In genomic region chr16:83818276-83818675, GRCh38 we compare ENCODE assay signal across 28 cellular contexts.
"Had no signal": no experiment of that assay in that cellular context is flagged by ENCODE, and none has a peak within 500 bp of the region (broad histone marks: within the 10 kb centered on the region; RNA-seq: fewer than 3 reads in every experiment).

No MANE protein-coding gene starts in this region.

- H3K4me3 ChIP-seq: coronary artery, dorsolateral prefrontal cortex, esophagus muscularis mucosa, gastroesophageal sphincter had no signal

- H3K27me3 ChIP-seq: dorsolateral prefrontal cortex, esophagus muscularis mucosa, gastroesophageal sphincter had no signal

- DNase-seq: activated B cell treated with CpG ODN at 0.5 μM for 24 hours; activated CD4-positive, alpha-beta T cell treated with anti-CD3 and anti-CD28 coated beads for 48 hours; activated CD4-positive, alpha-beta T cell treated with anti-CD3 and anti-CD28 coated beads, Interleukin-2, amount 50 U/mL, for 1 hour; activated CD4-positive, alpha-beta T cell treated with anti-CD3 and anti-CD28 coated beads, Interleukin-2, amount 50 U/mL, for 48 hours; activated CD8-positive, alpha-beta memory T cell treated with anti-CD3 and anti-CD28 coated beads for 24 hours; activated CD8-positive, alpha-beta T cell treated with anti-CD3 and anti-CD28 coated beads for 36 hours; activated effector memory CD4-positive, alpha-beta T cell treated with Interleukin-2 at 50 U/mL for 16 hours; activated gamma-delta T cell treated with Interleukin-2 at 50 U/mL for 16 hours; activated naive CD4-positive, alpha-beta T cell treated with anti-CD3 and anti-CD28 coated beads, Interleukin-2, amount 50 U/mL, for 16 hours; activated naive CD4-positive, alpha-beta T cell treated with Interleukin-2 at 50 U/mL for 16 hours; activated T-cell treated with anti-CD3 and anti-CD28 coated beads, Interleukin-2, amount 50 U/mL, for 4 hours; amniotic stem cell; anterior cingulate cortex; brain microvascular endothelial cell; dorsolateral prefrontal cortex; effector memory CD4-positive, alpha-beta T cell; endodermal cell; erythroblast; foreskin melanocyte; T-helper 1 cell; T-helper 17 cell; T1000; WERI-Rb-1 had no signal

- H3K27ac ChIP-seq: brain microvascular endothelial cell, coronary artery, dorsolateral prefrontal cortex, esophagus muscularis mucosa, gastroesophageal sphincter, WERI-Rb-1 had no signal

- ATAC-seq: activated CD4-positive, CD25-positive, alpha-beta regulatory T cell treated with anti-CD3 and anti-CD28 coated beads, Interleukin-2, amount 50 U/mL, for 24 hours; activated CD8-positive, alpha-beta T cell treated with anti-CD3 and anti-CD28 coated beads for 36 hours; activated T-cell treated with anti-CD3 and anti-CD28 coated beads, Interleukin-2, amount 50 U/mL, for 4 hours; activated T-helper 17 cell treated with anti-CD3 and anti-CD28 coated beads, Interleukin-2, amount 50 U/mL, for 72 hours; gastroesophageal sphincter; T-helper 17 cell had no signal

- H3K36me3 ChIP-seq: brain microvascular endothelial cell, WERI-Rb-1 had no signal

- H3K9me3 ChIP-seq: esophagus muscularis mucosa, gastroesophageal sphincter had no signal
